11 cellular contexts compared by ENCODE assay signal in the genomic region with DNA sequence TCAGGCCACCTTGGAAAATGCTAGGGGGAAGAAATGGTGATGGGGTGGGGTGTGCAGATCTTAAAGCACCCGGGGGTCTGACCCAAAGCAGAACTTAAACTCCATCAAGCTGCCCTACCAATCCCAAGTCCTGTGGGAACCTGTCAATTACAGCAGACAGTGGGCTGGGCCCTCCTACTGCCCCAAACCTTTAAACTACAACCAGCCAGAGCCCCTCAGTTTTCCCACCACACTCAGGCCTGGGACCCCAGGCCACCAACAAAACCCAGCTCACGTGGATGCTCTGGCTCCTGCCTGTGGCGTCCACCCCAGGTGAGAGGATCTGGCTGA. TPM values are rescaled to one million over a fixed set of nuclear protein-coding genes. Genes with fewer than 3 reads are reported as not detected.
DNase-seq lines count a peak whose midpoint lies in the region; ATAC-seq, FAIRE-seq and TF ChIP-seq lines count a peak whose summit lies in the region.
"Had no signal": no experiment of that assay in that cellular context is flagged by ENCODE, and none has a peak within 500 bp of the region (broad histone marks: within the 10 kb centered on the region; RNA-seq: fewer than 3 reads in every experiment).

No MANE protein-coding gene starts in this region.

- H3K36me3 Mint-ChIP-seq in Calu3 (ENCODE audit: insufficient read depth, unreplicated experiment) (peaks cover 55% of the 10 kb centered on the region), progenitor cell of endocrine pancreas (ENCODE audit: insufficient read depth) (no peaks in the 10 kb centered on the region)

- CTCF ChIA-PET in Calu3 (lab: Charles Lee) (interaction anchor here (1.1 to 7.5 kb wide), 5 partner anchors 13 to 117 kb away, joined by 3 to 158 read pairs (median 5); partner anchors contain the start of gene NUFIP2), RWPE1 (lab: Yijun Ruan, JAX) (interaction anchor here (0.6 to 6.9 kb wide), 2 partner anchors 19 to 28 kb away, joined by 3 to 81 read pairs; no protein-coding TSS in a partner anchor)

- peaks cover 37 to 71% (median 50%) of the 10 kb centered on the region in 3 donors for H3K4me1 ChIP-seq in esophagus squamous epithelium

- no peak for TF ChIP-seq POLR2A in esophagus squamous epithelium (IDR thresholded peaks at IDR 0.05)

- H3K27ac Mint-ChIP-seq in Calu3 (ENCODE audit: unreplicated experiment) = peak overlapping the region; percentile 87
- H3K27ac Mint-ChIP-seq in progenitor cell of endocrine pancreas = peak overlapping the region; percentile 97

- DNase-seq in Calu3 (no peak), RWPE1 (ENCODE audit: low spot score) (no peak), esophagus squamous epithelium (lab: John Stamatoyannopoulos, UW) (no peak), progenitor cell of endocrine pancreas (ENCODE audit: low spot score, unreplicated experiment) (no peak), NCI-H1048 (lab: John Stamatoyannopoulos, UW) (no peak), DMS79 treated with DMSO at 0.1 percent for 48 hours (lab: John Stamatoyannopoulos, UW) (no peak), RCC 7860 (ENCODE audit: low spot score) (no peak)
- DNase-seq: GM23248; stimulated activated CD4-positive, alpha-beta T cell treated with anti-CD3 and anti-CD28 coated beads, Interleukin-4, amount 100 ng/mL, for 24 hours; SW 1271 had no signal

- H3K9me3 ChIP-seq in esophagus squamous epithelium = no peaks in the 10 kb centered on the region

- TF ChIP-seq CTCF in Calu3 (IDR thresholded peaks at IDR 0.05; ENCODE audit: unreplicated experiment) (no peak), RWPE1 (conservative IDR thresholded peaks at IDR 0.05; ENCODE audit: low read depth) (no peak), esophagus squamous epithelium (IDR thresholded peaks at IDR 0.05) (no peak), progenitor cell of endocrine pancreas (IDR thresholded peaks at IDR 0.05; ENCODE audit: unreplicated experiment) (no peak)

- 20 to 67% methylated on average over 1 of the region's 3 CpGs for WGBS in esophagus squamous epithelium, 2 donors

- H3K36me3 ChIP-seq in esophagus squamous epithelium = peaks cover 0 to 21% (median 0%) of the 10 kb centered on the region in 3 donors

- BruUV-seq in Calu3 (replicated peaks; lab: Mats Ljungman, UMichigan) = TSS peak; percentile 6

- no peak for ATAC-seq in esophagus mucosa

- peak overlapping the region; percentile 69 for H3K4me3 Mint-ChIP-seq in Calu3 (ENCODE audit: low read depth, unreplicated experiment)
- H3K4me3 Mint-ChIP-seq in progenitor cell of endocrine pancreas (ENCODE audit: low read depth) = peak overlapping the region; percentile 19

- intact Hi-C loops in Calu3 (cut with micrococcal nuclease; ENCODE audit: unreplicated experiment) = no loop called here
- intact Hi-C loops in esophagus squamous epithelium (cut with DNase I) = no loop called here

- POLR2A ChIA-PET in RWPE1 (lab: Yijun Ruan, JAX; ENCODE audit: low non-redundant PET) = no interaction called here

- peak overlapping the region in 3 of 4 donors; percentile 62 to 83 (median 76) for H3K4me3 ChIP-seq in esophagus squamous epithelium

- no peak for FAIRE-seq in RCC 7860 (lab: Jason Lieb, UNC)

- H3K27me3 Mint-ChIP-seq in Calu3 (ENCODE audit: unreplicated experiment) = no peaks in the 10 kb centered on the region
- peaks cover 12% of the 10 kb centered on the region for H3K27me3 Mint-ChIP-seq in progenitor cell of endocrine pancreas

- no peaks in the 10 kb centered on the region for H3K27me3 ChIP-seq in esophagus squamous epithelium

- peak overlapping the region; percentile 94 for H3K27ac ChIP-seq in RWPE1
- peak overlapping the region; percentile 91 to 99 (median 98) for H3K27ac ChIP-seq in esophagus squamous epithelium
- H3K27ac ChIP-seq: GM23248 had no signal

- H3K4me1 Mint-ChIP-seq in Calu3 (ENCODE audit: low read depth, unreplicated experiment) = peaks cover 41% of the 10 kb centered on the region
- H3K4me1 Mint-ChIP-seq in progenitor cell of endocrine pancreas (ENCODE audit: low read depth) = peaks cover 30% of the 10 kb centered on the region

- H3K9me3 Mint-ChIP-seq in Calu3 (ENCODE audit: low read depth, unreplicated experiment) (peaks cover 2% of the 10 kb centered on the region), progenitor cell of endocrine pancreas (ENCODE audit: low read depth) (no peaks in the 10 kb centered on the region)

RNA-seq across cellular contexts. Expression of gene MYO18A, which starts 2.7 kb away (rescaled TPM):
- total RNA-seq in Calu3 (2022) = 89.9 and 123 TPM in 2 replicates
- 10 to 100 TPM; 44.0 to 74.9 (median 68.5) TPM for total RNA-seq in esophagus squamous epithelium
- total RNA-seq in progenitor cell of endocrine pancreas = 75.7 and 77.1 TPM in 2 replicates
- 51.7 TPM for total RNA-seq in esophagus mucosa
